Comparison of ENCODE assay signal across 10 cellular contexts in the genomic region with DNA sequence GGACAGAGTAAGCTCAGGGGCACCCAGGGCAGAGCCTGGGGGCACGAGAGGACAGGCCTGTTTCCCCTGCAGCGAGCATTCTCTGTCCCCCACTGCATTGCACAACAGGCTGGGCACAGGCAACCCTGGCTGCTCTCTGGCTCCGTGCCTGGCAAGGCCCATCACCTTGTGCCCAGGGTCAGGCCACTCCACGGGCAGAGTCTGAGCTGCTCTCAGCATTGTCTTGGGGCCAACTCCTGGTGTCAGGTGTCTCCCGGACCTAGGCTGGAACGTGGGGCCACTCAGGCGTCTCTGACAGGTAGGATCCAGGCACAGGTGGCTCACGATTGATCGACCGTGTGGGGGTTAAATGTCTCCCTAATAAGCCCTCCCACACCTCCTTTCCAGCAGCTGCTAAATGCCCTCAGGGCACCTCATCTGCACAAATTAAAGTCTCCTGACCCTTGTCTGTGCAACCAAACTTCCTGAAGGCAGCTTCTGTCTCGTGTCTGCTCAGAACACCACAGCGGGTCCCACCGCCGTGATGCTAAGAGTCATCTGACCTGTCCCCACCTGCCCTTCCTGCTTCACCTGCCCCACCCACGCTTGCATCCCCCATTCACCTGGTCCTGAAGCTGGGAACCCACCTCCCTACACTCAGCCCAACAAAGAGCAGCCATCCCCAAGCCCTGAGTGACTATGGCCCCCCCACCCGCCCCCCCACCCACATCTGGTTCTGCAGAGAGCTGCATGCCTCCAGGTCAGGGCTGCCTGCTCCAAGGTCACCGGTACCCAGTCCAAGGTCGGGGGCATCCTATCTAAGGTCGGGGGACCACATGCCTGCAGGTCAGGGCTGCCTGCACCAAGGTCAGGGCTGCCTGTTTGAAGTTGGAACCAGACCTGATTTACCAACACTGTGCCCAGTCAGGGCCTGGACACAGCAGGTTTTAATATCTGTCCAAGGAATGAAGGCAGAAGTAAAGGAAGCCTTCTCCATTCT.
A peak's percentile ranks its signal among the peaks of the same experiment; 100 is the strongest.
DNase-seq lines count a peak whose midpoint lies in the region; ATAC-seq and TF ChIP-seq lines count a peak whose summit lies in the region.
"Had no signal": no experiment of that assay in that cellular context is flagged by ENCODE, and none has a peak within 500 bp of the region (broad histone marks: within the 10 kb centered on the region; RNA-seq: fewer than 3 reads in every experiment).

No MANE protein-coding gene starts in this region.

- H3K27me3 ChIP-seq in fibroblast of lung (ENCODE audit: control insufficient read depth, insufficient read depth, low read length), result no peaks in the 10 kb centered on the region
- no peaks in the 10 kb centered on the region for H3K27me3 ChIP-seq in neural progenitor cell
- no peaks in the 10 kb centered on the region for H3K27me3 ChIP-seq in aorta (ENCODE audit: control insufficient read depth in 1 of 2, insufficient read depth in 2 of 2, low read length in 1 of 2)

- no peak overlapping the region for H3K4me3 ChIP-seq in fibroblast of lung (replicated peaks in 1 of 4; ENCODE audit: control extremely low read depth in 1 of 4, insufficient read depth in 1 of 4, low read depth in 3 of 4, low read length in 4 of 4)
- no peak overlapping the region for H3K4me3 ChIP-seq in neural progenitor cell
- no peak overlapping the region for H3K4me3 ChIP-seq in aorta (ENCODE audit: low read length in 2 of 2)

- peaks cover 8% of the 10 kb centered on the region for H3K4me1 Mint-ChIP-seq in neural progenitor cell

- H3K9me3 Mint-ChIP-seq in neural progenitor cell, result no peaks in the 10 kb centered on the region

- H3F3A ChIP-seq in neural progenitor cell (ENCODE audit: low read depth), result no peaks in the 10 kb centered on the region

- H3K4me2 ChIP-seq in fibroblast of lung (ENCODE audit: extremely low read depth, insufficient read depth, low read length), result peak overlapping the region; percentile 71
- H3K4me2 ChIP-seq in neural progenitor cell, result no peak overlapping the region

- intact Hi-C loops in aorta (cut with DNase I), result no loop called here

- peak overlapping the region; percentile 50 for H3K27ac Mint-ChIP-seq in neural progenitor cell

- ATAC-seq in aorta (ENCODE audit: low FRiP score) (no peak), HG03342 (IDR thresholded peaks at IDR 0.05; ENCODE audit: unreplicated experiment) (no peak)

- H3K27me3 Mint-ChIP-seq in neural progenitor cell (ENCODE audit: insufficient read depth, low read depth), result peaks cover 5% of the 10 kb centered on the region

- H3K9me3 ChIP-seq in fibroblast of lung (ENCODE audit: control insufficient read depth, insufficient read depth, low read depth, low read length), result no peaks in the 10 kb centered on the region
- no peaks in the 10 kb centered on the region for H3K9me3 ChIP-seq in neural progenitor cell (ENCODE audit: low read depth)
- no peaks in the 10 kb centered on the region for H3K9me3 ChIP-seq in aorta (ENCODE audit: control insufficient read depth, low read length)

- WGBS in aorta, 2 donors, result 75 to 76% methylated on average over 19 of the region's 19 CpGs

- H3K36me3 Mint-ChIP-seq in neural progenitor cell, result no peaks in the 10 kb centered on the region

- H3K4me1 ChIP-seq in fibroblast of lung (ENCODE audit: control insufficient read depth, extremely low read depth, insufficient read depth, low read length) (peaks cover 33% of the 10 kb centered on the region), neural progenitor cell (peaks cover 1% of the 10 kb centered on the region), aorta (ENCODE audit: control insufficient read depth in 1 of 2, insufficient read depth in 2 of 2, low read length in 2 of 2) (no peaks in the 10 kb centered on the region)

- no peaks in the 10 kb centered on the region for H3K36me3 ChIP-seq in fibroblast of lung (ENCODE audit: control insufficient read depth, insufficient read depth, low read length)
- H3K36me3 ChIP-seq in neural progenitor cell, result no peaks in the 10 kb centered on the region
- no peaks in the 10 kb centered on the region for H3K36me3 ChIP-seq in aorta (ENCODE audit: control insufficient read depth in 1 of 2, insufficient read depth in 2 of 2, low read length in 1 of 2)

- H3K79me2 ChIP-seq in fibroblast of lung (ENCODE audit: control insufficient read depth, insufficient read depth, low read length), result no peaks in the 10 kb centered on the region
- no peaks in the 10 kb centered on the region for H3K79me2 ChIP-seq in neural progenitor cell (ENCODE audit: low read depth)

- TF ChIP-seq CTCF in fibroblast of lung (conservative IDR thresholded peaks at IDR 0.05 in 1 of 2, IDR thresholded peaks at IDR 0.05 in 1 of 2; ENCODE audit: low read depth in 1 of 2, low read length in 2 of 2) (no peak), neural progenitor cell (IDR thresholded peaks at IDR 0.05) (no peak)

- DNase-seq in NCI-H748 (lab: John Stamatoyannopoulos, UW; ENCODE audit: unreplicated experiment) (peak; percentile 29), NCI-H748 treated with DMSO at 0.1 percent for 48 hours (lab: John Stamatoyannopoulos, UW) (no peak), fibroblast of lung (ENCODE audit: low read depth in 2 of 2) (no peak), neural progenitor cell (ENCODE audit: low spot score) (no peak), aorta (no peak), HT-29 (ENCODE audit: low spot score) (no peak), ureter (ENCODE audit: low spot score) (no peak)
- DNase-seq: NK-92 treated with Interleukin-12 subunit alpha and Interleukin-12 subunit beta, amount 100 ng/mL, for 24 hours; T-helper 2 cell had no signal

- no peaks in the 10 kb centered on the region for H4K20me1 ChIP-seq in fibroblast of lung (ENCODE audit: control insufficient read depth, extremely low read depth, insufficient read depth, low read length)
- H4K20me1 ChIP-seq in neural progenitor cell (ENCODE audit: low read depth), result no peaks in the 10 kb centered on the region

- H3K4me3 Mint-ChIP-seq in neural progenitor cell, result no peak overlapping the region

- peak overlapping the region; percentile 99 for H3K27ac ChIP-seq in fibroblast of lung (ENCODE audit: insufficient read depth, low read length)
- no peak overlapping the region for H3K27ac ChIP-seq in neural progenitor cell
- peak overlapping the region; percentile 59 to 94 for H3K27ac ChIP-seq in aorta (ENCODE audit: low read depth in 1 of 2, low read length in 2 of 2)

- H3K9ac ChIP-seq in fibroblast of lung (ENCODE audit: insufficient read depth, low read length) (no peak overlapping the region), neural progenitor cell (no peak overlapping the region)

- H2AFZ ChIP-seq in fibroblast of lung (ENCODE audit: low read length), result no peak overlapping the region
- H2AFZ ChIP-seq in neural progenitor cell (replicated peaks), result no peak overlapping the region
